In the genomic region with DNA sequence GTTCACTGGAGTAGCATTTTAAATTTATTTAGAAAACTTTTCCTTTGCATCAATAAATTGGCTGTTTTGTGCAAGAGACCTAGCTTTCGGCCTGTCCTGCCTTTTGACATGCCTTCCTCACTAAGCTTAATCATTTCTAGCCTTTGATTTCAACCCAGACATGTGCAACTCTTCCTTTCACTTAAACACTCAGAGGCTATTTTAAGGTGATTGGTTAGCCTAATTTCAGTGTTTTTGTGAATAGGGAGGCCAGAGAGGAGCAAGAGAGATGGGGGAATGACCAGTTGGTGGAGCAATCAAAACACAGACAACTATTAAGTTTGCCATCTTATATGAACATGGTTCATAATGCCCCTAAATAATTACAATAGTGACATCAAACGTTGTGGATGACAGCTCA, we compare ENCODE assay signal across 32 cellular contexts.
"Had no signal": no experiment of that assay in that cellular context is flagged by ENCODE, and none has a peak within 500 bp of the region (broad histone marks: within the 10 kb centered on the region; RNA-seq: fewer than 3 reads in every experiment).

No MANE protein-coding gene starts in this region.

- H3K9me3 ChIP-seq: ascending aorta, colonic mucosa, left ventricle myocardium inferior, pancreas, prostate gland had no signal

- H3K27me3 Mint-ChIP-seq: activated CD4-positive, alpha-beta T cell treated with anti-CD3 and anti-CD28 coated beads for 36 hours; activated naive CD8-positive, alpha-beta T cell treated with anti-CD3 and anti-CD28 coated beads, Interleukin-2, amount 10 ng/mL, durations not matched to agents 7 days and 5 days; natural killer cell treated with Interleukin-12 subunit alpha and Interleukin-12 subunit beta and Interleukin-15 and Interleukin-18, amount 100 ng/mL, for 72 hours; stimulated activated naive CD8-positive, alpha-beta T cell treated with anti-CD3 and anti-CD28 coated beads, Interleukin-15, Interleukin-2, amounts not matched to agents 100 ng/mL and 50 ng/mL, for 24 hours; type B pancreatic cell had no signal

- H3K4me3 Mint-ChIP-seq: activated CD4-positive, alpha-beta T cell treated with anti-CD3 and anti-CD28 coated beads for 36 hours; activated CD8-positive, alpha-beta T cell treated with anti-CD3 and anti-CD28 coated beads, Interleukin-2, amount 10 ng/mL, durations not matched to agents 7 days and 5 days; activated naive CD8-positive, alpha-beta T cell treated with anti-CD3 and anti-CD28 coated beads, Interleukin-2, amount 10 ng/mL, durations not matched to agents 7 days and 5 days; activated T-cell treated with anti-CD3 and anti-CD28 coated beads, Interleukin-2, amount 50 U/mL, for 72 hours; brain; natural killer cell treated with Interleukin-12 subunit alpha and Interleukin-12 subunit beta and Interleukin-15 and Interleukin-18, amount 100 ng/mL, for 72 hours; stimulated activated naive CD8-positive, alpha-beta T cell treated with anti-CD3 and anti-CD28 coated beads, Interleukin-15, Interleukin-2, amounts not matched to agents 100 ng/mL and 50 ng/mL, for 24 hours; type B pancreatic cell had no signal

- H3K27ac Mint-ChIP-seq: activated CD4-positive, alpha-beta T cell treated with anti-CD3 and anti-CD28 coated beads for 36 hours; activated CD8-positive, alpha-beta T cell treated with anti-CD3 and anti-CD28 coated beads, Interleukin-2, amount 10 ng/mL, durations not matched to agents 7 days and 5 days; activated naive CD8-positive, alpha-beta T cell treated with anti-CD3 and anti-CD28 coated beads, Interleukin-2, amount 10 ng/mL, durations not matched to agents 7 days and 5 days; activated T-cell treated with anti-CD3 and anti-CD28 coated beads, Interleukin-2, amount 50 U/mL, for 72 hours; brain; natural killer cell treated with Interleukin-12 subunit alpha and Interleukin-12 subunit beta and Interleukin-15 and Interleukin-18, amount 100 ng/mL, for 72 hours; stimulated activated naive CD8-positive, alpha-beta T cell treated with anti-CD3 and anti-CD28 coated beads, Interleukin-15, Interleukin-2, amounts not matched to agents 100 ng/mL and 50 ng/mL, for 24 hours; type B pancreatic cell had no signal

- H3K36me3 ChIP-seq: ascending aorta, cardiac muscle cell, colonic mucosa, left ventricle myocardium inferior, pancreas, prostate gland had no signal

- H3K36me3 Mint-ChIP-seq: activated naive CD8-positive, alpha-beta T cell treated with anti-CD3 and anti-CD28 coated beads, Interleukin-2, amount 10 ng/mL, durations not matched to agents 7 days and 5 days; brain; type B pancreatic cell had no signal

- H3K27me3 ChIP-seq: ascending aorta, cardiac muscle cell, colonic mucosa, pancreas had no signal

- FAIRE-seq: endometrium, frontal cortex, islet of Langerhans, pancreas had no signal

- H3K4me1 Mint-ChIP-seq: activated CD4-positive, alpha-beta T cell treated with anti-CD3 and anti-CD28 coated beads for 36 hours; activated naive CD8-positive, alpha-beta T cell treated with anti-CD3 and anti-CD28 coated beads, Interleukin-2, amount 10 ng/mL, durations not matched to agents 7 days and 5 days; brain had no signal

- H3K9me3 Mint-ChIP-seq: activated T-cell treated with anti-CD3 and anti-CD28 coated beads, Interleukin-2, amount 50 U/mL, for 72 hours; brain; natural killer cell treated with Interleukin-12 subunit alpha and Interleukin-12 subunit beta and Interleukin-15 and Interleukin-18, amount 100 ng/mL, for 72 hours; stimulated activated naive CD8-positive, alpha-beta T cell treated with anti-CD3 and anti-CD28 coated beads, Interleukin-15, Interleukin-2, amounts not matched to agents 100 ng/mL and 50 ng/mL, for 24 hours; type B pancreatic cell had no signal

- ATAC-seq: activated CD4-positive, alpha-beta T cell treated with anti-CD3 and anti-CD28 coated beads for 36 hours; activated CD8-positive, alpha-beta T cell treated with anti-CD3 and anti-CD28 coated beads, Interleukin-2, amount 10 ng/mL, durations not matched to agents 7 days and 5 days; activated T-cell treated with anti-CD3 and anti-CD28 coated beads, Interleukin-2, amount 50 U/mL, for 72 hours; natural killer cell treated with Interleukin-12 subunit alpha and Interleukin-12 subunit beta and Interleukin-15 and Interleukin-18, amount 100 ng/mL, for 72 hours; pancreas; sciatic nerve had no signal

- H3K4me3 ChIP-seq: ascending aorta, cardiac muscle cell, colonic mucosa, left ventricle myocardium inferior, lung, pancreas, prostate gland, skin epidermis had no signal

- H3K27ac ChIP-seq: ascending aorta, cardiac muscle cell, colonic mucosa, epithelial cell of prostate, left ventricle myocardium inferior, pancreas, prostate gland, skin epidermis had no signal

- DNase-seq: activated CD4-positive, alpha-beta T cell treated with anti-CD3 and anti-CD28 coated beads for 36 hours; activated CD4-positive, CD25-positive, alpha-beta regulatory T cell; activated CD8-positive, alpha-beta T cell treated with anti-CD3 and anti-CD28 coated beads, Interleukin-2, amount 10 ng/mL, durations not matched to agents 7 days and 5 days; activated naive CD4-positive, alpha-beta T cell treated with Interleukin-2 at 50 U/mL for 16 hours; activated naive CD8-positive, alpha-beta T cell treated with anti-CD3 and anti-CD28 coated beads, Interleukin-2, amount 10 ng/mL, durations not matched to agents 7 days and 5 days; activated T-cell treated with anti-CD3 and anti-CD28 coated beads for 4 hours; activated T-cell treated with anti-CD3 and anti-CD28 coated beads, Interleukin-2, amount 50 U/mL, for 72 hours; cerebellar nuclear complex; colonic mucosa; effector CD8-positive, alpha-beta T cell; left ventricle myocardium inferior; mesendoderm; nucleus accumbens; pancreas; retina; stimulated activated CD4-positive, alpha-beta T cell treated with anti-CD3 and anti-CD28 coated beads, Interleukin-12 subunit alpha, Interleukin-12 subunit beta, amount 100 ng/mL, for 4 hours; stimulated activated CD4-positive, alpha-beta T cell treated with anti-CD3 and anti-CD28 coated beads, Interleukin-4, amount 100 ng/mL, for 1 hour; substantia nigra had no signal

- H3K4me1 ChIP-seq: ascending aorta, colonic mucosa, left ventricle myocardium inferior, pancreas, prostate gland had no signal
